Comparison of ENCODE assay signal across 9 cellular contexts in the genomic region with DNA sequence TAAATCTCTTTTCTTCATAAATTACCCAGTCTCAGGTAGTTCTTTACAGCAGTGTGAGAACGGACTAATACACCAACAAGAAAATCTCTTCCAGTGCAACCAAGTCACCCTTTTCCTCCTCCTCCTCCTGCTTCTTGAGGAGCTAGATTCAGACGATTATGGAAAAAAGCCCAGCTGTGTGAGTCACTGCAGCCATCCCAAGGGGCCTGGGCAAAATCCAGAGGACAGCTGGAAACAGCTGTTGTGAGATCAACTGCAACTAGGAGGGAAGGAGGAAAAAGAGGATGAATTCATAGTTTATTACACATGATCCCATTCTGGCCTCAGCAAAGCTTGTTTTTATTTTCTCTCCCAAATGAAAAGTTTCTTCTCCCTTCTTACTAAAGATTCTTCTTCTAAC. TPM values are rescaled to one million over a fixed set of nuclear protein-coding genes. Genes with fewer than 3 reads are reported as not detected.
DNase-seq lines count a peak whose midpoint lies in the region; ATAC-seq and TF ChIP-seq lines count a peak whose summit lies in the region.
"Had no signal": no experiment of that assay in that cellular context is flagged by ENCODE, and none has a peak within 500 bp of the region (broad histone marks: within the 10 kb centered on the region; RNA-seq: fewer than 3 reads in every experiment).

No MANE protein-coding gene starts in this region.

- no peaks in the 10 kb centered on the region for H3K27me3 Mint-ChIP-seq in endothelial cell (ENCODE audit: unreplicated experiment)

- H3K79me1 ChIP-seq in mesendoderm (ENCODE audit: low read length) = peaks cover 13% of the 10 kb centered on the region

- no peak overlapping the region for H3K18ac ChIP-seq in mesendoderm (ENCODE audit: low read length)

- no peaks in the 10 kb centered on the region for H3K9me3 Mint-ChIP-seq in endothelial cell (ENCODE audit: unreplicated experiment)
- H3K9me3 Mint-ChIP-seq in activated naive CD4-positive, alpha-beta T cell treated with anti-CD3 and anti-CD28 coated beads, Interleukin-2, amount 50 U/mL, for 72 hours = no peaks in the 10 kb centered on the region

- H4K8ac ChIP-seq in mesendoderm (ENCODE audit: low read depth, low read length) = no peak overlapping the region

- no peak overlapping the region for H3K9ac ChIP-seq in mesendoderm (ENCODE audit: low read length)

- H2AK5ac ChIP-seq in mesendoderm (ENCODE audit: low read length) = no peak overlapping the region

- H3K4ac ChIP-seq in mesendoderm (ENCODE audit: low read depth, low read length) = no peak overlapping the region

- H3K36me3 ChIP-seq in mesendoderm (ENCODE audit: control insufficient read depth, insufficient read depth, low read length) (no peaks in the 10 kb centered on the region), upper lobe of left lung (no peaks in the 10 kb centered on the region)

- H3K9me3 ChIP-seq in upper lobe of left lung = no peaks in the 10 kb centered on the region

- H2BK120ac ChIP-seq in mesendoderm (ENCODE audit: low read depth, low read length) = no peak overlapping the region

- no peak overlapping the region for H3K27ac ChIP-seq in mesendoderm (ENCODE audit: low read depth, low read length)
- H3K27ac ChIP-seq in upper lobe of left lung = peak overlapping the region in 3 of 4 donors; percentile 66 to 69 (median 69)

- no CpG with 5 or more reads among the region's 2 CpGs for WGBS in mesendoderm (ENCODE audit: extremely low coverage, insufficient coverage, low lambda C conversion rate)
- WGBS in upper lobe of left lung, 2 donors = 53 to 70% methylated on average over 2 of the region's 2 CpGs

- no peak overlapping the region for H3K23ac ChIP-seq in mesendoderm (ENCODE audit: low read length)

- peaks cover 13% of the 10 kb centered on the region for H3K79me2 ChIP-seq in mesendoderm (ENCODE audit: control insufficient read depth, insufficient read depth, low read length)

- no peak for TF ChIP-seq EP300 in upper lobe of left lung (IDR thresholded peaks at IDR 0.05)

- no peak overlapping the region for H3K4me2 ChIP-seq in mesendoderm (ENCODE audit: low read length)

- H2BK15ac ChIP-seq in mesendoderm (replicated peaks; ENCODE audit: low read depth) = no peak overlapping the region

- TF ChIP-seq CTCF in endothelial cell (IDR thresholded peaks at IDR 0.05; ENCODE audit: unreplicated experiment) = no peak
- no peak for TF ChIP-seq CTCF in upper lobe of left lung (IDR thresholded peaks at IDR 0.05)

- peaks cover 5% of the 10 kb centered on the region for H3K4me1 ChIP-seq in mesendoderm (ENCODE audit: control insufficient read depth, low read depth, low read length)
- peaks cover 5 to 18% (median 10%) of the 10 kb centered on the region in 4 donors for H3K4me1 ChIP-seq in upper lobe of left lung

- H3K4me1 Mint-ChIP-seq in endothelial cell (ENCODE audit: unreplicated experiment) = peaks cover 35% of the 10 kb centered on the region

- DNase-seq in M059J (ENCODE audit: low read depth) (peak; percentile 73), endothelial cell (ENCODE audit: low spot score) (no peak), mesendoderm (peak; percentile 55), upper lobe of left lung (peak in 1 of 2 donors; percentile 27), cortex of kidney (lab: John Stamatoyannopoulos, UW) (no peak), NOMO-1 treated with DMSO at 0.1 percent for 48 hours (lab: John Stamatoyannopoulos, UW; ENCODE audit: unreplicated experiment) (no peak), HPDE6-E6E7 (ENCODE audit: extremely low spot score) (no peak)
- no peak for DNase-seq in activated naive CD4-positive, alpha-beta T cell treated with anti-CD3 and anti-CD28 coated beads, Interleukin-2, amount 50 U/mL, for 72 hours (ENCODE audit: low spot score in 2 of 2)
- DNase-seq: NK-92 treated with Interleukin-12 subunit alpha and Interleukin-12 subunit beta, amount 100 ng/mL, for 24 hours had no signal

- H3K4me3 ChIP-seq in mesendoderm (ENCODE audit: low read length) (no peak overlapping the region), upper lobe of left lung (no peak overlapping the region)

- H3K27ac Mint-ChIP-seq in endothelial cell (ENCODE audit: unreplicated experiment) = peak overlapping the region; percentile 19
- no peak overlapping the region for H3K27ac Mint-ChIP-seq in activated naive CD4-positive, alpha-beta T cell treated with anti-CD3 and anti-CD28 coated beads, Interleukin-2, amount 50 U/mL, for 72 hours

- H2BK5ac ChIP-seq in mesendoderm (ENCODE audit: low read length) = no peak overlapping the region

- no peak for TF ChIP-seq POLR2A in upper lobe of left lung (IDR thresholded peaks at IDR 0.05)

- H3K27me3 ChIP-seq in mesendoderm (ENCODE audit: insufficient read depth, low read length, poor library complexity) = no peaks in the 10 kb centered on the region
- H3K27me3 ChIP-seq in upper lobe of left lung = no peaks in the 10 kb centered on the region

- no peak overlapping the region for H3K4me3 Mint-ChIP-seq in endothelial cell (ENCODE audit: unreplicated experiment)

- ATAC-seq in upper lobe of left lung (ENCODE audit: low FRiP score in 2 of 2) = peak in 1 of 2 donors; percentile 91
- ATAC-seq in activated naive CD4-positive, alpha-beta T cell treated with anti-CD3 and anti-CD28 coated beads, Interleukin-2, amount 50 U/mL, for 72 hours = no peak

- peaks cover 10% of the 10 kb centered on the region for H3K36me3 Mint-ChIP-seq in endothelial cell (ENCODE audit: low read depth, unreplicated experiment)
- no peaks in the 10 kb centered on the region for H3K36me3 Mint-ChIP-seq in activated naive CD4-positive, alpha-beta T cell treated with anti-CD3 and anti-CD28 coated beads, Interleukin-2, amount 50 U/mL, for 72 hours

- no peak overlapping the region for H4K5ac ChIP-seq in mesendoderm (ENCODE audit: low read length)

- no peak overlapping the region for H3K56ac ChIP-seq in mesendoderm (ENCODE audit: low read length)

RNA-seq across cellular contexts. Expression of a gene that starts 32.9 kb away (rescaled TPM):
- 59.6 and 78.5 TPM in 2 replicates for total RNA-seq in M059J (2014; rRNA removed; shearing (Covaris generic))
- total RNA-seq in endothelial cell (ENCODE audit: unreplicated experiment) (228 TPM), upper lobe of left lung (10 to 100 TPM; 47.8 to 86.4 (median 54.5) TPM)
- polyA plus RNA-seq in mesendoderm (2013, experiment 1 of 2) = 69.0 TPM
- 71.1 TPM for polyA plus RNA-seq in mesendoderm (2013, experiment 2 of 2)
- total RNA-seq in activated naive CD4-positive, alpha-beta T cell treated with anti-CD3 and anti-CD28 coated beads, Interleukin-2, amount 50 U/mL, for 72 hours = 1 to 10 TPM; 2.2 to 4.9 TPM

Comparison
In these comparisons a context has a peak if more than half of its experiments do, and no peak if none do; other contexts are left out.
1. DNase-seq: peak in M059J (single experiment) and mesendoderm (single experiment); none in endothelial cell (single experiment), activated naive CD4-positive, alpha-beta T cell treated with anti-CD3 and anti-CD28 coated beads, Interleukin-2, amount 50 U/mL, for 72 hours (0 of 2), cortex of kidney (single experiment), NOMO-1 treated with DMSO at 0.1 percent for 48 hours (single experiment) and HPDE6-E6E7 (single experiment).
2. RNA of a gene that starts 32.9 kb away (total RNA-seq): 228 TPM in endothelial cell (single experiment), 59.6 to 78.5 TPM in M059J and 47.8 to 86.4 TPM in upper lobe of left lung; 2.2 to 4.9 TPM in activated naive CD4-positive, alpha-beta T cell treated with anti-CD3 and anti-CD28 coated beads, Interleukin-2, amount 50 U/mL, for 72 hours; every median in the first group is over 4 times any median in the second.